9 cellular contexts compared by ENCODE assay signal in genomic region chr3:185559706-185560090, GRCh38. TPM values are rescaled to one million over a fixed set of nuclear protein-coding genes. Genes with fewer than 3 reads are reported as not detected.
A peak's percentile ranks its signal among the peaks of the same experiment; 100 is the strongest.
DNase-seq lines count a peak whose midpoint lies in the region; ATAC-seq, FAIRE-seq and TF ChIP-seq lines count a peak whose summit lies in the region.
"Had no signal": no experiment of that assay in that cellular context is flagged by ENCODE, and none has a peak within 500 bp of the region (broad histone marks: within the 10 kb centered on the region; RNA-seq: fewer than 3 reads in every experiment).

No MANE protein-coding gene starts in this region.

- peak overlapping the region in 10 of 11 experiments; percentile 46 to 82 (median 60); a peak in 13 of 22 replicates for H3K4me2 ChIP-seq in BLaER1 treated with 17β-estradiol and CSF1 and Interleukin-3, amounts not matched to agents 10 nM and 100 nM
- H3K4me2 ChIP-seq in OCI-LY7 (ENCODE audit: low read length) = peak overlapping the region; percentile 29; the same call in 1 of the 2 replicates

- peaks cover 3% of the 10 kb centered on the region for H3K27me3 Mint-ChIP-seq in memory B cell

- no peaks in the 10 kb centered on the region for H3K36me3 Mint-ChIP-seq in memory B cell

- peaks cover 0 to 12% (median 0%) of the 10 kb centered on the region in 11 experiments; a peak in 1 of 22 replicates for H3K9me3 ChIP-seq in BLaER1 treated with 17β-estradiol and CSF1 and Interleukin-3, amounts not matched to agents 10 nM and 100 nM (replicated peaks in 1 of 11)
- H3K9me3 ChIP-seq in OCI-LY7 (ENCODE audit: low read length) = no peaks in the 10 kb centered on the region
- H3K9me3 ChIP-seq: prostate gland had no signal

- no peaks in the 10 kb centered on the region; a peak in 2 of 22 replicates for H3K27me3 ChIP-seq in BLaER1 treated with 17β-estradiol and CSF1 and Interleukin-3, amounts not matched to agents 10 nM and 100 nM

- no peak for FAIRE-seq in urothelium cell line (lab: Jason Lieb, UNC)
- FAIRE-seq: H1 had no signal

- H3K36me3 ChIP-seq in BLaER1 treated with 17β-estradiol and CSF1 and Interleukin-3, amounts not matched to agents 10 nM and 100 nM = no peaks in the 10 kb centered on the region
- H3K36me3 ChIP-seq in OCI-LY7 (ENCODE audit: insufficient read depth, low read length) = no peaks in the 10 kb centered on the region
- H3K36me3 ChIP-seq: prostate gland had no signal

- H3K9ac ChIP-seq in BLaER1 treated with 17β-estradiol and CSF1 and Interleukin-3, amounts not matched to agents 10 nM and 100 nM = 0 out of 22 replicates have a peak overlapping the region, but pooled peaks of 1 of the 11 experiments have one; percentile 6

- peak overlapping the region; percentile 46 for H3K4me3 Mint-ChIP-seq in memory B cell

- peaks cover 10% of the 10 kb centered on the region for H3K4me1 Mint-ChIP-seq in memory B cell

- no TSS peak for BruUV-seq in OCI-LY7 (replicated peaks; lab: Mats Ljungman, UMichigan)

- H3K9me3 Mint-ChIP-seq in memory B cell = no peaks in the 10 kb centered on the region

- ATAC-seq in memory B cell (ENCODE audit: low read depth) = no peak

- H4K20me1 ChIP-seq in BLaER1 treated with 17β-estradiol and CSF1 and Interleukin-3, amounts not matched to agents 10 nM and 100 nM = no peaks in the 10 kb centered on the region
- H4K20me1 ChIP-seq in OCI-LY7 (ENCODE audit: insufficient read depth, low read length) = no peaks in the 10 kb centered on the region

- intact Hi-C loops in OCI-LY7 (cut with micrococcal nuclease; ENCODE audit: unreplicated experiment) = loop anchor here (5.0 kb wide), 1 partner anchor 207 kb away; no protein-coding TSS in a partner anchor

- no peaks in the 10 kb centered on the region for H3K79me2 ChIP-seq in OCI-LY7 (ENCODE audit: insufficient read depth, low read depth, low read length)

- POLR2A ChIA-PET in OCI-LY7 (lab: Charles Lee) = interaction anchor here (0.6 to 1.2 kb wide), 3 partner anchors 12 to 37 kb away, joined by 3 to 6 read pairs (median 4); no protein-coding TSS in a partner anchor

- peaks cover 15 to 21% (median 19%) of the 10 kb centered on the region in 10 experiments for H3K4me1 ChIP-seq in BLaER1 treated with 17β-estradiol and CSF1 and Interleukin-3, amounts not matched to agents 10 nM and 100 nM
- H3K4me1 ChIP-seq in OCI-LY7 (ENCODE audit: insufficient read depth, low read length, poor library complexity, severe bottlenecking) = no peaks in the 10 kb centered on the region
- H3K4me1 ChIP-seq: prostate gland had no signal

- CTCF ChIA-PET in OCI-LY7 (lab: Charles Lee; ENCODE audit: unreplicated experiment) = interaction anchor here (1.1 to 2.3 kb wide), 2 partner anchors 12 to 27 kb away, joined by 4 to 6 read pairs; partner anchors contain the start of gene SENP2

- H3K4me3 ChIP-seq in BLaER1 treated with 17β-estradiol and CSF1 and Interleukin-3, amounts not matched to agents 10 nM and 100 nM = peak overlapping the region in 1 of 10 experiments; percentile 23; a peak in 1 of 20 replicates
- H3K4me3 ChIP-seq in OCI-LY7 (ENCODE audit: low read depth, low read length, poor library complexity, severe bottlenecking) = peak overlapping the region; percentile 16
- H3K4me3 ChIP-seq: prostate gland had no signal

- H3K27ac ChIP-seq in 22Rv1 = peak overlapping the region; percentile 91
- no peak overlapping the region for H3K27ac ChIP-seq in BLaER1 treated with 17β-estradiol and CSF1 and Interleukin-3, amounts not matched to agents 10 nM and 100 nM
- H3K27ac ChIP-seq in OCI-LY7 (ENCODE audit: low read depth, low read length, poor library complexity, severe bottlenecking) = no peak overlapping the region

- TF ChIP-seq CTCF in 22Rv1 (IDR thresholded peaks at IDR 0.05) (no peak), OCI-LY7 (conservative IDR thresholded peaks at IDR 0.05; ENCODE audit: low read length) (no peak)

- peak overlapping the region; percentile 31; the same call in 1 of the 2 replicates for H2AFZ ChIP-seq in OCI-LY7 (ENCODE audit: low read length)

- H3K9me2 ChIP-seq in OCI-LY7 (ENCODE audit: insufficient read depth, low read length) = no peaks in the 10 kb centered on the region

- DNase-seq in OCI-LY7 (ENCODE audit: low spot score) (no peak), memory B cell (ENCODE audit: low spot score in 2 of 2) (no peak), SKM-1 (lab: John Stamatoyannopoulos, UW; ENCODE audit: unreplicated experiment) (no peak), urothelium cell line (ENCODE audit: low spot score) (no peak), T1000 (lab: John Stamatoyannopoulos, UW) (no peak)

- no peak overlapping the region for H3K27ac Mint-ChIP-seq in memory B cell

RNA-seq across cellular contexts. Expression of gene LIPH, which starts 7.3 kb away (rescaled TPM):
- not detected in 2 replicates for total RNA-seq in OCI-LY7 (2014; rRNA removed; shearing (Covaris generic))
- not detected in 2 replicates for total RNA-seq in OCI-LY7 (2022)
- total RNA-seq: H1 had no signal

RNA-seq across cellular contexts. Expression of gene SENP2, which starts 26.4 kb away (rescaled TPM):
- total RNA-seq in OCI-LY7 (2014; rRNA removed; shearing (Covaris generic)) = 39.8 and 62.0 TPM in 2 replicates
- total RNA-seq in OCI-LY7 (2022) = 64.5 and 70.0 TPM in 2 replicates
